31 cellular contexts compared by ENCODE assay signal in the genomic region with DNA sequence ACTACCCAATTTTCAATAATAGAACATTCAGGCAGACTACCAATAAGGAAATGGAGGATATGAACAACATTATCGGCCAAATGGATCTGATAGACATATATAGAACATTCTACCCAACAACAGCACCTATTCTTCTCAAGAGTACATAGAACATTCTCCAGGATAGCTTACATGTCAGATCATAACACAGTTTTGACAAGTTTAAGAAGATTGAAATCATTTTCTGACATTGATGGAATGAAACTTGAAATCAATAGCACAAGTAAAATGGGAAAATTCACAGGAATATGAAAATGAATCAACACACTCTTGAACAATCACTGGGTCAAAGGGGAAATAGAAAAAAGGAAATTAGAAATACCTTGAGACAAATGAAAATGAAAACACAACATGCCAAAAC.
"Had no signal": no experiment of that assay in that cellular context is flagged by ENCODE, and none has a peak within 500 bp of the region (broad histone marks: within the 10 kb centered on the region; RNA-seq: fewer than 3 reads in every experiment).

No MANE protein-coding gene starts in this region.

- H3K4me2 ChIP-seq: neural progenitor cell, smooth muscle cell had no signal

- H3K4me3 ChIP-seq: neural progenitor cell, ovary, psoas muscle, right lobe of liver, sigmoid colon, smooth muscle cell, spleen, thoracic aorta, thyroid gland, tibial nerve, upper lobe of left lung, vagina had no signal

- FAIRE-seq: urothelium cell line had no signal

- H2AFZ ChIP-seq: neural progenitor cell, parathyroid adenoma had no signal

- H3K36me3 ChIP-seq: neural progenitor cell, ovary, right lobe of liver, sigmoid colon, spleen, thoracic aorta, thyroid gland, tibial nerve, upper lobe of left lung, vagina had no signal

- ATAC-seq: naive thymus-derived CD8-positive, alpha-beta T cell; natural killer cell treated with Interleukin-12 subunit alpha and Interleukin-12 subunit beta and Interleukin-15 and Interleukin-18, amount 100 ng/mL, for 72 hours; psoas muscle; right cardiac atrium; right lobe of liver; stimulated activated memory B cell treated with anti-CD40 and anti-IgM and Interleukin-4, amounts not matched to agents 10 μg/mL and 1 μg/mL and 100 μg/mL, for 72 hours; stimulated activated naive CD8-positive, alpha-beta T cell treated with anti-CD3 and anti-CD28 coated beads, Interleukin-15, amount 100 ng/mL, for 72 hours; stimulated activated naive CD8-positive, alpha-beta T cell treated with anti-CD3 and anti-CD28 coated beads, Interleukin-15, Interleukin-2, amounts not matched to agents 100 U/mL and 50 U/mL, for 24 hours had no signal

- H3K4me1 ChIP-seq: neural progenitor cell, parathyroid adenoma, psoas muscle, sigmoid colon, spleen, thyroid gland, tibial nerve, upper lobe of left lung, vagina had no signal

- H3K9ac ChIP-seq: neural progenitor cell, parathyroid adenoma had no signal

- DNase-seq: naive thymus-derived CD8-positive, alpha-beta T cell; nephron progenitor cell; occipital lobe; ovary; posterior cingulate gyrus; psoas muscle; right cardiac atrium; right lobe of liver; sigmoid colon; spleen; stimulated activated CD4-positive, alpha-beta T cell treated with anti-CD3 and anti-CD28 coated beads, Interleukin-12 subunit alpha, Interleukin-12 subunit beta, amount 100 ng/mL, for 4 hours; stimulated activated CD4-positive, alpha-beta T cell treated with anti-CD3 and anti-CD28 coated beads, Interleukin-1b, Interleukin-23, amount 100 ng/mL, for 48 hours; stimulated activated CD4-positive, alpha-beta T cell treated with anti-CD3 and anti-CD28 coated beads, Interleukin-4, amount 100 ng/mL, for 1 hour; stimulated activated CD4-positive, alpha-beta T cell treated with anti-CD3 and anti-CD28 coated beads, Interleukin-4, amount 100 ng/mL, for 4 hours; stimulated activated CD8-positive, alpha-beta memory T cell treated with anti-CD3 and anti-CD28 coated beads, Interleukin-4, amount 100 ng/mL, for 48 hours; stimulated activated naive CD4-positive, alpha-beta T cell; stimulated activated naive CD8-positive, alpha-beta T cell treated with anti-CD3 and anti-CD28 coated beads, Interleukin-15, amount 100 ng/mL, for 72 hours; stimulated activated naive CD8-positive, alpha-beta T cell treated with anti-CD3 and anti-CD28 coated beads, Interleukin-15, Interleukin-2, amounts not matched to agents 100 U/mL and 50 U/mL, for 24 hours; substantia nigra; thyroid gland; trophoblast cell; upper lobe of left lung had no signal

- H3K27ac ChIP-seq: neural progenitor cell, ovary, parathyroid adenoma, psoas muscle, right lobe of liver, sigmoid colon, spleen, thoracic aorta, thyroid gland, tibial nerve, upper lobe of left lung, vagina had no signal

- H3K27me3 ChIP-seq: neural progenitor cell, ovary, right lobe of liver, sigmoid colon, spleen, thyroid gland, tibial nerve, upper lobe of left lung, vagina had no signal

- H3K79me2 ChIP-seq: parathyroid adenoma had no signal

- H3K9me3 ChIP-seq: ovary, psoas muscle, right lobe of liver, sigmoid colon, thoracic aorta, thyroid gland, tibial nerve, upper lobe of left lung, vagina had no signal
